Comparison of ENCODE assay signal across 22 cellular contexts in the genomic region with DNA sequence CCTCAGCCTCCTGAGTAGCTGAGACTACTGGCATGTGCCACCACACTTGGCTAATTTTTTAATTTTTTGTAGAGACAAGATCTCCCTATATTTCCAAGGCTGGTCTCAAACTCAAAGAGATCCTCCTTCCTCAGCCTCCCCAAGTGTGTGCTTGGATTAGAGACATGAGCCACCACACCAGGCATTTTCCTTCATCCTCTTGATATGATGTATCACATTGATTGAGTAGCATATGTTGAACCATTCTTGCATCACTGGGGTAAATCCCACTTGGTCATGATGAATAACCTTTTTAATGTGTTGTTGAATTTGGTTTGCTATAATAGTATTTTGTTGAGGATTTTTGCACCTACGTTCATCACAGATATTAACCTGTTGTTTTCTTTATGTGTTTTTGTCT.
"Had no signal": no experiment of that assay in that cellular context is flagged by ENCODE, and none has a peak within 500 bp of the region (broad histone marks: within the 10 kb centered on the region; RNA-seq: fewer than 3 reads in every experiment).

No MANE protein-coding gene starts in this region.

- H3K36me3 Mint-ChIP-seq: stimulated activated effector memory CD8-positive, alpha-beta T cell treated with anti-CD3 and anti-CD28 coated beads, Interleukin-12 subunit alpha, Interleukin-12 subunit beta, amount 100 ng/mL, for 72 hours had no signal

- H3K4me3 Mint-ChIP-seq: memory B cell; naive thymus-derived CD4-positive, alpha-beta T cell; natural killer cell treated with Interleukin-12 subunit alpha and Interleukin-12 subunit beta and Interleukin-15 and Interleukin-18, amount 100 ng/mL, for 72 hours; stimulated activated effector memory CD8-positive, alpha-beta T cell treated with anti-CD3 and anti-CD28 coated beads, Interleukin-12 subunit alpha, Interleukin-12 subunit beta, amount 100 ng/mL, for 72 hours had no signal

- H3K27me3 ChIP-seq: ovary, right atrium auricular region, right lobe of liver, stomach, testis, thyroid gland, transverse colon, upper lobe of left lung, vagina had no signal

- H3K9me3 ChIP-seq: mucosa of descending colon, ovary, right lobe of liver, testis, thyroid gland, upper lobe of left lung, vagina had no signal

- H3K4me1 Mint-ChIP-seq: naive thymus-derived CD4-positive, alpha-beta T cell; stimulated activated effector memory CD8-positive, alpha-beta T cell treated with anti-CD3 and anti-CD28 coated beads, Interleukin-12 subunit alpha, Interleukin-12 subunit beta, amount 100 ng/mL, for 72 hours had no signal

- H3K27ac ChIP-seq: left ventricle myocardium inferior, ovary, right atrium auricular region, right lobe of liver, stomach, testis, thyroid gland, transverse colon, upper lobe of left lung, vagina had no signal

- H3K36me3 ChIP-seq: left ventricle myocardium inferior, ovary, right atrium auricular region, right lobe of liver, stomach, thyroid gland, transverse colon, upper lobe of left lung, vagina had no signal

- H3K4me3 ChIP-seq: left ventricle myocardium inferior, lung, mucosa of descending colon, ovary, right atrium auricular region, right lobe of liver, smooth muscle cell, stomach, testis, thyroid gland, transverse colon, upper lobe of left lung, vagina had no signal

- H3K4me2 ChIP-seq: smooth muscle cell had no signal

- H3K27me3 Mint-ChIP-seq: memory B cell, progenitor cell of endocrine pancreas had no signal

- H3K27ac Mint-ChIP-seq: naive thymus-derived CD4-positive, alpha-beta T cell; natural killer cell treated with Interleukin-12 subunit alpha and Interleukin-12 subunit beta and Interleukin-15 and Interleukin-18, amount 100 ng/mL, for 72 hours; progenitor cell of endocrine pancreas; stimulated activated effector memory CD8-positive, alpha-beta T cell treated with anti-CD3 and anti-CD28 coated beads, Interleukin-12 subunit alpha, Interleukin-12 subunit beta, amount 100 ng/mL, for 72 hours had no signal

- DNase-seq: islet precursor cell; left ventricle myocardium inferior; midbrain; mucosa of descending colon; naive thymus-derived CD4-positive, alpha-beta T cell; ovary; right lobe of liver; stimulated activated CD4-positive, alpha-beta T cell treated with anti-CD3 and anti-CD28 coated beads, Interleukin-4, amount 100 ng/mL, for 24 hours; stimulated activated naive CD4-positive, alpha-beta T cell; stomach; testis; thyroid gland; transverse colon; upper lobe of left lung had no signal

- H3K4me1 ChIP-seq: left ventricle myocardium inferior, right atrium auricular region, right lobe of liver, stomach, testis, thyroid gland, transverse colon, upper lobe of left lung, vagina had no signal
